ENCODE assay signal across 35 cellular contexts in the genomic region with DNA sequence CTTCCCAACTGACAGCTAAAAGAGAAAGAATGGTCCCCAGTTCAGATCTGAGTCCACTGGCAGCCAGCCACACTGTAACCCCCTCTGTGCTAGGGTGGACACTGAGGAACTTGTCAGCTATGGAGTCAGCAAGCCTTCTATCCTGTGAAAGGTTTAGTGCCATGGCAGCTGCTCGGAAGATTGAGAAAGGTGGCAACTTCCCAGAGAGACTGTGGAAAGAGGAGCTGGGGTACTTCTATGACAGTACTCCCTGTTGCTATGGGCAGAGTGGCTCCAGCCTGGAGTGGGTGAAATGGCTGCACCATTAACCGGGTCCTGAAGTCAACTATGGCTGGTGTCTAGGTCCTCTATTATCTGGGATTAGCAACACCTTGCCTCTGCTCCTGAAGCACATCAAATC.
"Had no signal": no experiment of that assay in that cellular context is flagged by ENCODE, and none has a peak within 500 bp of the region (broad histone marks: within the 10 kb centered on the region; RNA-seq: fewer than 3 reads in every experiment).

No MANE protein-coding gene starts in this region.

- H3K4me3 Mint-ChIP-seq: activated B cell treated with CpG ODN at 0.5 μM for 24 hours; activated CD4-positive, alpha-beta memory T cell treated with anti-CD3 and anti-CD28 coated beads for 36 hours; activated CD4-positive, alpha-beta T cell treated with anti-CD3 and anti-CD28 coated beads, Interleukin-2, amount 10 ng/mL, durations not matched to agents 24 days and 14 days; activated CD8-positive, alpha-beta T cell treated with anti-CD3 and anti-CD28 coated beads for 36 hours; activated naive CD4-positive, alpha-beta T cell treated with anti-CD3 and anti-CD28 coated beads for 36 hours; activated naive CD8-positive, alpha-beta T cell treated with anti-CD3 and anti-CD28 coated beads for 36 hours; activated T-cell treated with anti-CD3 and anti-CD28 coated beads, Interleukin-2, amount 50 U/mL, for 4 hours; activated T-cell treated with anti-CD3 and anti-CD28 coated beads, Interleukin-2, amount 50 U/mL, for 72 hours; activated T-helper 1 cell treated with anti-CD3 and anti-CD28 coated beads, Interleukin-12 subunit alpha, Interleukin-12 subunit beta, Interleukin-2, Interleukin-4 antibody, amounts not matched to agents 30 ng/mL and 10 ng/mL and 1 ng/mL, durations not matched to agents 14 hours and 24 hours and 36 hours; activated T-helper 17 cell treated with anti-CD3 and anti-CD28 coated beads, Interleukin-2, amount 50 U/mL, for 72 hours; T-helper 1 cell treated with Interleukin-12 subunit alpha and Interleukin-12 subunit beta and Interleukin-4 antibody, amounts not matched to agents 30 μg/mL and 1 μg/mL, for 36 hours; T-helper 2 cell treated with Interferon-gamma antibody and Interleukin-4, amounts not matched to agents 5 μg/mL and 100 μg/mL, for 36 hours had no signal

- H3K27ac ChIP-seq: adrenal gland, body of pancreas, brain microvascular endothelial cell, breast epithelium, VCaP had no signal

- H3K4me1 ChIP-seq: adrenal gland, body of pancreas, breast epithelium had no signal

- H3K36me3 ChIP-seq: adrenal gland, brain microvascular endothelial cell, breast epithelium had no signal

- DNase-seq: activated B cell treated with CpG ODN at 0.5 μM for 24 hours; activated CD4-positive, alpha-beta memory T cell treated with anti-CD3 and anti-CD28 coated beads for 36 hours; activated CD4-positive, alpha-beta T cell treated with anti-CD3 and anti-CD28 coated beads for 4 hours; activated CD4-positive, alpha-beta T cell treated with anti-CD3 and anti-CD28 coated beads, Interleukin-2, amount 10 ng/mL, durations not matched to agents 24 days and 14 days; activated CD4-positive, alpha-beta T cell treated with anti-CD3 and anti-CD28 coated beads, Interleukin-2, amount 50 U/mL, for 1 hour; activated CD4-positive, alpha-beta T cell treated with anti-CD3 and anti-CD28 coated beads, Interleukin-2, amount 50 U/mL, for 4 hours; activated CD4-positive, CD25-positive, alpha-beta regulatory T cell treated with anti-CD3 and anti-CD28 coated beads, Interleukin-2, amount 50 U/mL, for 72 hours; activated CD8-positive, alpha-beta memory T cell treated with anti-CD3 and anti-CD28 coated beads, Interleukin-2, amount 50 U/mL, for 4 hours; activated CD8-positive, alpha-beta T cell treated with anti-CD3 and anti-CD28 coated beads for 36 hours; activated effector memory CD4-positive, alpha-beta T cell treated with anti-CD3 and anti-CD28 coated beads, Interleukin-2, amount 50 U/mL, for 16 hours; activated gamma-delta T cell treated with Interleukin-2 at 50 U/mL for 16 hours; activated naive CD4-positive, alpha-beta T cell; activated naive CD4-positive, alpha-beta T cell treated with anti-CD3 and anti-CD28 coated beads for 36 hours; activated naive CD4-positive, alpha-beta T cell treated with anti-CD3 and anti-CD28 coated beads, Interleukin-2, amount 50 U/mL, for 16 hours; activated naive CD8-positive, alpha-beta T cell treated with anti-CD3 and anti-CD28 coated beads for 36 hours; activated T-cell treated with anti-CD3 and anti-CD28 coated beads for 4 hours; activated T-cell treated with anti-CD3 and anti-CD28 coated beads, Interleukin-2, amount 50 U/mL, for 1 hour; activated T-cell treated with anti-CD3 and anti-CD28 coated beads, Interleukin-2, amount 50 U/mL, for 4 hours; activated T-cell treated with anti-CD3 and anti-CD28 coated beads, Interleukin-2, amount 50 U/mL, for 72 hours; adrenal gland; amniotic stem cell; aorta; body of pancreas; brain microvascular endothelial cell; central memory CD4-positive, alpha-beta T cell; T-helper 1 cell; T-helper 2 cell; T-helper 9 cell had no signal

- H3K27me3 ChIP-seq: adrenal gland, body of pancreas, brain microvascular endothelial cell, breast epithelium had no signal

- H3K27ac Mint-ChIP-seq: activated B cell treated with CpG ODN at 0.5 μM for 24 hours; activated CD4-positive, alpha-beta memory T cell treated with anti-CD3 and anti-CD28 coated beads for 36 hours; activated CD4-positive, alpha-beta T cell treated with anti-CD3 and anti-CD28 coated beads, Interleukin-2, amount 10 ng/mL, durations not matched to agents 24 days and 14 days; activated CD8-positive, alpha-beta T cell treated with anti-CD3 and anti-CD28 coated beads for 36 hours; activated naive CD4-positive, alpha-beta T cell treated with anti-CD3 and anti-CD28 coated beads for 36 hours; activated naive CD4-positive, alpha-beta T cell treated with anti-CD3 and anti-CD28 coated beads, Interleukin-2, amount 50 U/mL, for 72 hours; activated naive CD8-positive, alpha-beta T cell treated with anti-CD3 and anti-CD28 coated beads for 36 hours; activated T-cell treated with anti-CD3 and anti-CD28 coated beads, Interleukin-2, amount 50 U/mL, for 72 hours; activated T-helper 1 cell treated with anti-CD3 and anti-CD28 coated beads, Interleukin-12 subunit alpha, Interleukin-12 subunit beta, Interleukin-2, Interleukin-4 antibody, amounts not matched to agents 30 ng/mL and 10 ng/mL and 1 ng/mL, durations not matched to agents 14 hours and 24 hours and 36 hours; activated T-helper 17 cell treated with anti-CD3 and anti-CD28 coated beads, Interleukin-2, amount 50 U/mL, for 72 hours; T-helper 1 cell treated with Interleukin-12 subunit alpha and Interleukin-12 subunit beta and Interleukin-4 antibody, amounts not matched to agents 30 μg/mL and 1 μg/mL, for 36 hours; T-helper 2 cell treated with Interferon-gamma antibody and Interleukin-4, amounts not matched to agents 5 μg/mL and 100 μg/mL, for 36 hours had no signal

- H3K9me3 Mint-ChIP-seq: activated B cell treated with CpG ODN at 0.5 μM for 24 hours; activated CD4-positive, alpha-beta memory T cell treated with anti-CD3 and anti-CD28 coated beads for 36 hours; activated CD4-positive, alpha-beta T cell treated with anti-CD3 and anti-CD28 coated beads, Interleukin-2, amount 10 ng/mL, durations not matched to agents 24 days and 14 days; activated CD8-positive, alpha-beta T cell treated with anti-CD3 and anti-CD28 coated beads for 36 hours; activated naive CD4-positive, alpha-beta T cell treated with anti-CD3 and anti-CD28 coated beads for 36 hours; activated naive CD4-positive, alpha-beta T cell treated with anti-CD3 and anti-CD28 coated beads, Interleukin-2, amount 50 U/mL, for 72 hours; activated naive CD8-positive, alpha-beta T cell treated with anti-CD3 and anti-CD28 coated beads for 36 hours; activated T-cell treated with anti-CD3 and anti-CD28 coated beads, Interleukin-2, amount 50 U/mL, for 4 hours; activated T-helper 1 cell treated with anti-CD3 and anti-CD28 coated beads, Interleukin-12 subunit alpha, Interleukin-12 subunit beta, Interleukin-2, Interleukin-4 antibody, amounts not matched to agents 30 ng/mL and 10 ng/mL and 1 ng/mL, durations not matched to agents 14 hours and 24 hours and 36 hours; activated T-helper 17 cell treated with anti-CD3 and anti-CD28 coated beads, Interleukin-2, amount 50 U/mL, for 72 hours; T-helper 1 cell treated with Interleukin-12 subunit alpha and Interleukin-12 subunit beta and Interleukin-4 antibody, amounts not matched to agents 30 μg/mL and 1 μg/mL, for 36 hours; T-helper 2 cell treated with Interferon-gamma antibody and Interleukin-4, amounts not matched to agents 5 μg/mL and 100 μg/mL, for 36 hours had no signal

- H3K9me3 ChIP-seq: adrenal gland, body of pancreas, breast epithelium had no signal

- H3K27me3 Mint-ChIP-seq: activated B cell treated with CpG ODN at 0.5 μM for 24 hours; activated CD4-positive, alpha-beta memory T cell treated with anti-CD3 and anti-CD28 coated beads for 36 hours; activated CD4-positive, alpha-beta T cell treated with anti-CD3 and anti-CD28 coated beads, Interleukin-2, amount 10 ng/mL, durations not matched to agents 24 days and 14 days; activated CD8-positive, alpha-beta T cell treated with anti-CD3 and anti-CD28 coated beads for 36 hours; activated naive CD8-positive, alpha-beta T cell treated with anti-CD3 and anti-CD28 coated beads for 36 hours; activated T-helper 17 cell treated with anti-CD3 and anti-CD28 coated beads, Interleukin-2, amount 50 U/mL, for 72 hours had no signal

- H3K4me1 Mint-ChIP-seq: activated B cell treated with CpG ODN at 0.5 μM for 24 hours; activated CD4-positive, alpha-beta T cell treated with anti-CD3 and anti-CD28 coated beads, Interleukin-2, amount 10 ng/mL, durations not matched to agents 24 days and 14 days; activated naive CD8-positive, alpha-beta T cell treated with anti-CD3 and anti-CD28 coated beads for 36 hours; activated T-helper 17 cell treated with anti-CD3 and anti-CD28 coated beads, Interleukin-2, amount 50 U/mL, for 72 hours had no signal

- H3K4me3 ChIP-seq: adrenal gland, body of pancreas, breast epithelium had no signal

- ATAC-seq: activated CD8-positive, alpha-beta T cell treated with anti-CD3 and anti-CD28 coated beads for 36 hours; activated naive CD4-positive, alpha-beta T cell treated with anti-CD3 and anti-CD28 coated beads, Interleukin-2, amount 50 U/mL, for 72 hours; activated T-cell treated with anti-CD3 and anti-CD28 coated beads, Interleukin-2, amount 50 U/mL, for 4 hours; activated T-cell treated with anti-CD3 and anti-CD28 coated beads, Interleukin-2, amount 50 U/mL, for 72 hours; activated T-helper 17 cell treated with anti-CD3 and anti-CD28 coated beads, Interleukin-2, amount 50 U/mL, for 72 hours; body of pancreas had no signal

- H3K36me3 Mint-ChIP-seq: activated CD4-positive, alpha-beta memory T cell treated with anti-CD3 and anti-CD28 coated beads for 36 hours; activated naive CD4-positive, alpha-beta T cell treated with anti-CD3 and anti-CD28 coated beads, Interleukin-2, amount 50 U/mL, for 72 hours; activated naive CD8-positive, alpha-beta T cell treated with anti-CD3 and anti-CD28 coated beads for 36 hours had no signal
